ENCODE assay signal across 1 cellular context in the genomic region with DNA sequence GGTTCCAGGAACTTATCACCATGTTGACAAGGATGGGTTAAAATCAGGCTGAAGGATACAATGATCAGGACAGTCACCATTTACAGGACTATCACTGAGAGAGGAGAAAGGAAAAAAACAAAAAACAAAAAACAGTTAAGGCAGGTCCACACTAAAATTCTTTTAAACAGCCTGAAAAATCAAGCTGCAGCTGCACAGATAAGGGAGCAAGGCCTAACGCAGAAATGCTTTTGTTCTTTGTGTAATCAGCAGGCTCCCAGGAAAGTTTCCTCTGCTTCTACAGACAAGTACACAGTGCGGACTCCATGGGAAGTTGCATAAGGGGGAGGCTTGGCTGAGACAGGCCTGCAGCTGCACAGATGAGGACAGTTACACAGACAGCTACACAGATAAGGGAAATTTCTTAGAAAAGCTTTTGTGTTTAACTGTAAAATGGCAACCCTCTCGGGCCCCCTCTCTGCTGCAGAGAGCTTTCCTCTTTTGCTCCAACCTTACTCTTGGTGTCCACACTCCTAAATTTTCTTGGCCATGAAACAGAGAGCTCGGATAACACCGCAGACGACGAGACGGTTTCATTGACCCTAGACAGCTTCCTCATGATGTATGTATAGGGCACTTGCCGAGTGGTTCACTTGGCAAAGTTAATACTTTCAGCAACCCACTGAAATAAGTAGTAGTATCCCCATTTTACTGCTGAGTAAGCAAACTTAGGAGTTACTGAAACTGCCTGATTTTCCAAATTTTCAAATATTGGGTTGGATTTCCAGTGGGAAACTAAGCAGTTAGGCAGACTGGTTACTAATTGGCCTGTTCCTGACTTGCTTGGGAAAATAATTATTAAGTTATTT.
TF ChIP-seq lines count a peak whose summit lies in the region.

No MANE protein-coding gene starts in this region.

TF ChIP-seq in HepG2, 621 proteins besides CTCF, POLR2A, EP300 and RAD21 (continued from another document and continues in another):
- no peak for TF ChIP-seq GATA4 (IDR thresholded peaks at IDR 0.05; ENCODE audit: borderline replicate concordance, low read depth)
- TF ChIP-seq FOSL1 (CRISPR knock-in tag; IDR thresholded peaks at IDR 0.05; ENCODE audit: borderline replicate concordance) = no peak
- TF ChIP-seq ZSCAN25 (CRISPR knock-in tag; IDR thresholded peaks at IDR 0.05) = no peak
- 0 out of 2 replicates have a peak, but pooled peaks have one; percentile 29 for TF ChIP-seq SIX4 (CRISPR knock-in tag; IDR thresholded peaks at IDR 0.05)
- TF ChIP-seq DZIP1 (CRISPR knock-in tag; IDR thresholded peaks at IDR 0.05) = no peak
- TF ChIP-seq, protein P1, sequence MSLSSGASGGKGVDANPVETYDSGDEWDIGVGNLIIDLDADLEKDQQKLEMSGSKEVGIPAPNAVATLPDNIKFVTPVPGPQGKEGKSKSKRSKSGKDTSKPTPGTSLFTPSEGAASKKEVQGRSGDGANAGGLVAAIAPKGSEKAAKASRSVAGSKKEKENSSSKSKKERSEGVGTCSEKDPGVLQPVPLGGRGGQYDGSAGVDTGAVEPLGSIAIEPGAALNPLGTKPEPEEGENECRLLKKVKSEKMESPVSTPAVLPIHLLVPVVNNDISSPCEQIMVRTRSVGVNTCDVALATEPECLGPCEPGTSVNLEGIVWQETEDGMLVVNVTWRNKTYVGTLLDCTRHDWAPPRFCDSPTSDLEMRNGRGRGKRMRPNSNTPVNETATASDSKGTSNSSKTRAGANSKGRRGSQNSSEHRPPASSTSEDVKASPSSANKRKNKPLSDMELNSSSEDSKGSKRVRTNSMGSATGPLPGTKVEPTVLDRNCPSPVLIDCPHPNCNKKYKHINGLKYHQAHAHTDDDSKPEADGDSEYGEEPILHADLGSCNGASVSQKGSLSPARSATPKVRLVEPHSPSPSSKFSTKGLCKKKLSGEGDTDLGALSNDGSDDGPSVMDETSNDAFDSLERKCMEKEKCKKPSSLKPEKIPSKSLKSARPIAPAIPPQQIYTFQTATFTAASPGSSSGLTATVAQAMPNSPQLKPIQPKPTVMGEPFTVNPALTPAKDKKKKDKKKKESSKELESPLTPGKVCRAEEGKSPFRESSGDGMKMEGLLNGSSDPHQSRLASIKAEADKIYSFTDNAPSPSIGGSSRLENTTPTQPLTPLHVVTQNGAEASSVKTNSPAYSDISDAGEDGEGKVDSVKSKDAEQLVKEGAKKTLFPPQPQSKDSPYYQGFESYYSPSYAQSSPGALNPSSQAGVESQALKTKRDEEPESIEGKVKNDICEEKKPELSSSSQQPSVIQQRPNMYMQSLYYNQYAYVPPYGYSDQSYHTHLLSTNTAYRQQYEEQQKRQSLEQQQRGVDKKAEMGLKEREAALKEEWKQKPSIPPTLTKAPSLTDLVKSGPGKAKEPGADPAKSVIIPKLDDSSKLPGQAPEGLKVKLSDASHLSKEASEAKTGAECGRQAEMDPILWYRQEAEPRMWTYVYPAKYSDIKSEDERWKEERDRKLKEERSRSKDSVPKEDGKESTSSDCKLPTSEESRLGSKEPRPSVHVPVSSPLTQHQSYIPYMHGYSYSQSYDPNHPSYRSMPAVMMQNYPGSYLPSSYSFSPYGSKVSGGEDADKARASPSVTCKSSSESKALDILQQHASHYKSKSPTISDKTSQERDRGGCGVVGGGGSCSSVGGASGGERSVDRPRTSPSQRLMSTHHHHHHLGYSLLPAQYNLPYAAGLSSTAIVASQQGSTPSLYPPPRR (CRISPR knock-in tag; IDR thresholded peaks at IDR 0.05; ENCODE audit: borderline replicate concordance) = 0 out of 2 replicates have a peak, but pooled peaks have one; percentile 19
- TF ChIP-seq HBP1 (CRISPR knock-in tag; IDR thresholded peaks at IDR 0.05; ENCODE audit: low read depth) = no peak
- no peak for TF ChIP-seq SPEN (CRISPR knock-in tag; IDR thresholded peaks at IDR 0.05; ENCODE audit: low read depth)
- TF ChIP-seq UBTF (CRISPR knock-in tag; IDR thresholded peaks at IDR 0.05) = peak; percentile 22; the same call in 1 of the 2 replicates
- no peak for TF ChIP-seq ZBTB8A (CRISPR knock-in tag; IDR thresholded peaks at IDR 0.05; ENCODE audit: borderline replicate concordance, low read depth)
- no peak for TF ChIP-seq ZNF841 (CRISPR knock-in tag; IDR thresholded peaks at IDR 0.05; ENCODE audit: borderline replicate concordance)
- TF ChIP-seq TFAP4 (IDR thresholded peaks at IDR 0.05; ENCODE audit: borderline replicate concordance, low read depth) = peak; percentile 69; the same call in 1 of the 2 replicates
- no peak for TF ChIP-seq ZNF44 (CRISPR knock-in tag; IDR thresholded peaks at IDR 0.05)
- peak; percentile 39; the same call in 1 of the 2 replicates for TF ChIP-seq RXRA (CRISPR knock-in tag; IDR thresholded peaks at IDR 0.05)
- TF ChIP-seq SALL2 (CRISPR knock-in tag; IDR thresholded peaks at IDR 0.05) = no peak
- no peak for TF ChIP-seq YY1 (IDR thresholded peaks at IDR 0.05; ENCODE audit: insufficient read depth, insufficient replicate concordance, low read depth, low read length)
- peak; percentile 60 for TF ChIP-seq NCOA2 (CRISPR knock-in tag; IDR thresholded peaks at IDR 0.05)
- TF ChIP-seq SRF (IDR thresholded peaks at IDR 0.05; ENCODE audit: low read depth, low read length) = no peak
- TF ChIP-seq ZSCAN21 (CRISPR knock-in tag; IDR thresholded peaks at IDR 0.05; ENCODE audit: borderline replicate concordance) = no peak
- no peak for TF ChIP-seq ZNF550 (CRISPR knock-in tag; IDR thresholded peaks at IDR 0.05; ENCODE audit: borderline replicate concordance)
- no peak for TF ChIP-seq ZNF235 (CRISPR knock-in tag; IDR thresholded peaks at IDR 0.05; ENCODE audit: borderline replicate concordance)
- TF ChIP-seq ZBTB7A (CRISPR knock-in tag; IDR thresholded peaks at IDR 0.05) = no peak
- TF ChIP-seq ARNTL (CRISPR knock-in tag; IDR thresholded peaks at IDR 0.05) = no peak
- no peak for TF ChIP-seq PHF20 (CRISPR knock-in tag; IDR thresholded peaks at IDR 0.05)
- TF ChIP-seq ZNF33A (CRISPR knock-in tag; IDR thresholded peaks at IDR 0.05; ENCODE audit: borderline replicate concordance) = no peak
- no peak for TF ChIP-seq NFE2L2 (IDR thresholded peaks at IDR 0.05; ENCODE audit: low read length)
- TF ChIP-seq, protein P2, sequence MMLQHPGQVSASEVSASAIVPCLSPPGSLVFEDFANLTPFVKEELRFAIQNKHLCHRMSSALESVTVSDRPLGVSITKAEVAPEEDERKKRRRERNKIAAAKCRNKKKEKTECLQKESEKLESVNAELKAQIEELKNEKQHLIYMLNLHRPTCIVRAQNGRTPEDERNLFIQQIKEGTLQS (CRISPR knock-in tag; IDR thresholded peaks at IDR 0.05) = no peak
- TF ChIP-seq ZNF792 (CRISPR knock-in tag; IDR thresholded peaks at IDR 0.05) = peak; percentile 85; the same call in 1 of the 2 replicates
- TF ChIP-seq SP5 (CRISPR knock-in tag; IDR thresholded peaks at IDR 0.05; ENCODE audit: borderline replicate concordance, low read depth) = peak; percentile 13; the same call in 1 of the 2 replicates
- no peak for TF ChIP-seq POGK (CRISPR knock-in tag; conservative IDR thresholded peaks at IDR 0.05)
- no peak for TF ChIP-seq NR2F2 (IDR thresholded peaks at IDR 0.05; ENCODE audit: borderline replicate concordance, low read depth)
- TF ChIP-seq TFDP1 (CRISPR knock-in tag; IDR thresholded peaks at IDR 0.05; ENCODE audit: borderline replicate concordance) = no peak
- TF ChIP-seq ATAD3A (CRISPR knock-in tag; IDR thresholded peaks at IDR 0.05) = no peak
- TF ChIP-seq, protein P3, sequence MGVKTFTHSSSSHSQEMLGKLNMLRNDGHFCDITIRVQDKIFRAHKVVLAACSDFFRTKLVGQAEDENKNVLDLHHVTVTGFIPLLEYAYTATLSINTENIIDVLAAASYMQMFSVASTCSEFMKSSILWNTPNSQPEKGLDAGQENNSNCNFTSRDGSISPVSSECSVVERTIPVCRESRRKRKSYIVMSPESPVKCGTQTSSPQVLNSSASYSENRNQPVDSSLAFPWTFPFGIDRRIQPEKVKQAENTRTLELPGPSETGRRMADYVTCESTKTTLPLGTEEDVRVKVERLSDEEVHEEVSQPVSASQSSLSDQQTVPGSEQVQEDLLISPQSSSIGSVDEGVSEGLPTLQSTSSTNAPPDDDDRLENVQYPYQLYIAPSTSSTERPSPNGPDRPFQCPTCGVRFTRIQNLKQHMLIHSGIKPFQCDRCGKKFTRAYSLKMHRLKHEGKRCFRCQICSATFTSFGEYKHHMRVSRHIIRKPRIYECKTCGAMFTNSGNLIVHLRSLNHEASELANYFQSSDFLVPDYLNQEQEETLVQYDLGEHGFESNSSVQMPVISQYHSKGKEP (CRISPR knock-in tag; IDR thresholded peaks at IDR 0.05) = no peak
